Comparison of ENCODE assay signal across 23 cellular contexts in the genomic region with DNA sequence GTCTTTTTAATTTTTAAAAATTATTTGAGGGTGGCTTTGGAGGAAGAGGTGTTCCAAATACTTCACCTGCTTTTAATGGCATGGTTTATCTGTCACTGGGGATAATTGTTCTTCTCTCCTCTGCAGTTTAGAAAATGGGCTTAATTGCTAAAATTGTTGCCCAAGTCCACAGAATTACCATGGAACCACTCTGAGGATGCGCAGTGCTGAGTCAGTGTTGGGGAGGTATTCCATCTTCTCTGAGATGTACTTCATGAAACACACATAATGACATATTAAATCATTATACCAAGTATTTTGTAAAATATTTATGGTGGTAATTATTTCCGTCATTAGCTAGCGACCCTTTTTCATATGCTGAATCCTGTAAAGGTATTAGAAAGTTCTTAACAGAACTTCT. TPM values are rescaled to one million over a fixed set of nuclear protein-coding genes. Genes with fewer than 3 reads are reported as not detected.
DNase-seq lines count a peak whose midpoint lies in the region; ATAC-seq and TF ChIP-seq lines count a peak whose summit lies in the region.
"Had no signal": no experiment of that assay in that cellular context is flagged by ENCODE, and none has a peak within 500 bp of the region (broad histone marks: within the 10 kb centered on the region; RNA-seq: fewer than 3 reads in every experiment).

No MANE protein-coding gene starts in this region.

- no peak for DNase-seq in AG04450 (ENCODE audit: low read depth, low spot score)
- DNase-seq in adipocyte (ENCODE audit: low read depth), result no peak
- DNase-seq in myocyte (ENCODE audit: low read depth), result peak; percentile 14
- DNase-seq in sigmoid colon, result no peak
- DNase-seq in 8988T, result no peak
- DNase-seq in activated CD8-positive, alpha-beta T cell treated with anti-CD3 and anti-CD28 coated beads, Interleukin-2, amount 10 ng/mL, durations not matched to agents 7 days and 5 days, result no peak
- DNase-seq: CD4-positive, CD25-positive, alpha-beta regulatory T cell; DMS53; H9; NCI-H1092; NCI-H1436; NCI-H187 treated with DMSO at 0.1 percent for 48 hours; NCI-H524; NCI-H82; NK-92 treated with Interleukin-12 subunit alpha and Interleukin-12 subunit beta, amount 100 ng/mL, for 24 hours; Right ventricle myocardium superior; RPMI8226 had no signal

- 95 to 96% methylated on average over 3 of the region's 3 CpGs for WGBS in sigmoid colon, 2 donors

- no peak overlapping the region for H3K27ac Mint-ChIP-seq in activated CD8-positive, alpha-beta T cell treated with anti-CD3 and anti-CD28 coated beads, Interleukin-2, amount 10 ng/mL, durations not matched to agents 7 days and 5 days
- H3K27ac Mint-ChIP-seq: CD4-positive, CD25-positive, alpha-beta regulatory T cell; GM23338; IgD-negative memory B cell had no signal

- H3K36me3 Mint-ChIP-seq in activated CD8-positive, alpha-beta T cell treated with anti-CD3 and anti-CD28 coated beads, Interleukin-2, amount 10 ng/mL, durations not matched to agents 7 days and 5 days (ENCODE audit: low read depth), result no peaks in the 10 kb centered on the region
- H3K36me3 Mint-ChIP-seq: CD4-positive, CD25-positive, alpha-beta regulatory T cell had no signal

- no peaks in the 10 kb centered on the region for H3K4me1 Mint-ChIP-seq in activated CD8-positive, alpha-beta T cell treated with anti-CD3 and anti-CD28 coated beads, Interleukin-2, amount 10 ng/mL, durations not matched to agents 7 days and 5 days (ENCODE audit: low read depth)
- H3K4me1 Mint-ChIP-seq: CD4-positive, CD25-positive, alpha-beta regulatory T cell; GM23338; IgD-negative memory B cell had no signal

- no peaks in the 10 kb centered on the region for H3K9me3 Mint-ChIP-seq in activated CD8-positive, alpha-beta T cell treated with anti-CD3 and anti-CD28 coated beads, Interleukin-2, amount 10 ng/mL, durations not matched to agents 7 days and 5 days (ENCODE audit: insufficient read depth)
- H3K9me3 Mint-ChIP-seq: CD4-positive, CD25-positive, alpha-beta regulatory T cell; GM23338; H9; IgD-negative memory B cell had no signal

- POLR2A ChIA-PET in AG04450 (lab: Yijun Ruan, JAX), result interaction anchor here (1.0 to 1.5 kb wide), 3 partner anchors 9 to 23 kb away, joined by 6 to 10 read pairs (median 9); no protein-coding TSS in a partner anchor
- POLR2A ChIA-PET in activated CD8-positive, alpha-beta T cell treated with anti-CD3 and anti-CD28 coated beads, Interleukin-2, amount 10 ng/mL, durations not matched to agents 7 days and 5 days (lab: Charles Lee), result no interaction called here

- CTCF ChIA-PET in AG04450 (lab: Charles Lee), result no interaction called here
- CTCF ChIA-PET in activated CD8-positive, alpha-beta T cell treated with anti-CD3 and anti-CD28 coated beads, Interleukin-2, amount 10 ng/mL, durations not matched to agents 7 days and 5 days (lab: Charles Lee), result no interaction called here

- no peak overlapping the region for H3K4me3 ChIP-seq in AG04450 (ENCODE audit: low read depth, low read length)
- H3K4me3 ChIP-seq in adipocyte (ENCODE audit: low read length), result no peak overlapping the region
- no peak overlapping the region for H3K4me3 ChIP-seq in sigmoid colon
- H3K4me3 ChIP-seq: BLaER1, GM23338, SJSA1 had no signal

- H3K36me3 ChIP-seq in adipocyte (ENCODE audit: control insufficient read depth, insufficient read depth, low read length, severe bottlenecking) (no peaks in the 10 kb centered on the region), sigmoid colon (no peaks in the 10 kb centered on the region)
- H3K36me3 ChIP-seq: BLaER1, SJSA1 had no signal

- TF ChIP-seq CTCF in AG04450 (IDR thresholded peaks at IDR 0.05; ENCODE audit: low read depth, low read length) (no peak), sigmoid colon (IDR thresholded peaks at IDR 0.05) (no peak)

- H3K27me3 Mint-ChIP-seq in activated CD8-positive, alpha-beta T cell treated with anti-CD3 and anti-CD28 coated beads, Interleukin-2, amount 10 ng/mL, durations not matched to agents 7 days and 5 days (ENCODE audit: low read depth), result peaks cover 8% of the 10 kb centered on the region
- H3K27me3 Mint-ChIP-seq: IgD-negative memory B cell had no signal

- H3K27me3 ChIP-seq in AG04450 (ENCODE audit: control insufficient read depth, insufficient read depth, low read length) (no peaks in the 10 kb centered on the region), adipocyte (replicated peaks; ENCODE audit: control insufficient read depth, insufficient read depth, low read length) (no peaks in the 10 kb centered on the region), sigmoid colon (no peaks in the 10 kb centered on the region)
- H3K27me3 ChIP-seq: BLaER1, SJSA1 had no signal

- no peak for ATAC-seq in HG03159 (IDR thresholded peaks at IDR 0.05; ENCODE audit: unreplicated experiment)
- no peak for ATAC-seq in activated CD8-positive, alpha-beta T cell treated with anti-CD3 and anti-CD28 coated beads, Interleukin-2, amount 10 ng/mL, durations not matched to agents 7 days and 5 days
- ATAC-seq: GM23338 had no signal

- no peaks in the 10 kb centered on the region for H3K9me3 ChIP-seq in AG04450 (ENCODE audit: control insufficient read depth, insufficient read depth, low read length)
- no peaks in the 10 kb centered on the region for H3K9me3 ChIP-seq in adipocyte (ENCODE audit: control insufficient read depth, low read length)
- H3K9me3 ChIP-seq in sigmoid colon, result no peaks in the 10 kb centered on the region
- H3K9me3 ChIP-seq: BLaER1, SJSA1 had no signal

- TF ChIP-seq POLR2A in sigmoid colon (IDR thresholded peaks at IDR 0.05), result no peak

- H3K4me1 ChIP-seq in adipocyte (ENCODE audit: control insufficient read depth, insufficient read depth, low read length) (peaks cover 42% of the 10 kb centered on the region), sigmoid colon (peaks cover 0 to 34% (median 22%) of the 10 kb centered on the region in 4 donors)
- H3K4me1 ChIP-seq: BLaER1 had no signal

- no peak overlapping the region for H3K4me3 Mint-ChIP-seq in activated CD8-positive, alpha-beta T cell treated with anti-CD3 and anti-CD28 coated beads, Interleukin-2, amount 10 ng/mL, durations not matched to agents 7 days and 5 days
- H3K4me3 Mint-ChIP-seq: CD4-positive, CD25-positive, alpha-beta regulatory T cell; GM23338; H9; IgD-negative memory B cell had no signal

- H3K27ac ChIP-seq in AG04450 (ENCODE audit: low read depth, low read length) (peak overlapping the region; percentile 49), sigmoid colon (peak overlapping the region; percentile 43 to 70 (median 54))
- H3K27ac ChIP-seq: BLaER1, SJSA1 had no signal

- intact Hi-C loops in sigmoid colon (cut with DNase I), result no loop called here

- TF ChIP-seq EP300 in sigmoid colon (IDR thresholded peaks at IDR 0.05), result no peak

- peak overlapping the region; percentile 4 for H3K9ac ChIP-seq in adipocyte (ENCODE audit: low read length)
- H3K9ac ChIP-seq: BLaER1 had no signal

RNA-seq across cellular contexts. Expression of gene ASB5, which starts 8.0 kb away (rescaled TPM):
- polyA plus RNA-seq in AG04450 (2011; rRNA removed) (0.38 and 0.63 TPM in 2 replicates), sigmoid colon (1 to 10 TPM in 1 of 3 donors, under 1 TPM in 1, not detected in 1; 0.29 to 1.8 TPM)
- polyA minus RNA-seq in AG04450 (2011; rRNA and poly(A)+ RNA removed), result 0.56 and 2.4 TPM in 2 replicates
- total RNA-seq in myocyte (1,422 and 1,483 TPM in 2 replicates), sigmoid colon (10 to 100 TPM; 14.3 to 69.2 (median 56.3) TPM)
- 340 TPM for polyA plus RNA-seq in myocyte (2012)
- total RNA-seq in activated CD8-positive, alpha-beta T cell treated with anti-CD3 and anti-CD28 coated beads, Interleukin-2, amount 10 ng/mL, durations not matched to agents 7 days and 5 days, result not detected
- total RNA-seq: CD4-positive, CD25-positive, alpha-beta regulatory T cell; G401; GM23338; H9 had no signal
- polyA plus RNA-seq: CD4-positive, CD25-positive, alpha-beta regulatory T cell; GM23338; IgD-negative memory B cell had no signal

RNA-seq across cellular contexts. Expression of gene SPCS3, which starts 58.7 kb away (rescaled TPM):
- polyA plus RNA-seq in AG04450 (2011; rRNA removed), result 64.0 and 84.3 TPM in 2 replicates
- polyA minus RNA-seq in AG04450 (2011; rRNA and poly(A)+ RNA removed), result 25.2 and 43.8 TPM in 2 replicates
- 81.0 and 94.7 TPM in 2 replicates for total RNA-seq in myocyte
- 64.2 TPM for polyA plus RNA-seq in myocyte (2012)
- total RNA-seq in sigmoid colon, result 100 to 1,000 TPM in 2 of 4 donors, 10 to 100 TPM in 2; 80.9 to 119 (median 107) TPM
- polyA plus RNA-seq in sigmoid colon, result 10 to 100 TPM in 2 of 3 donors, 1 to 10 TPM in 1; 6.6 to 36.5 (median 11.1) TPM
- total RNA-seq in activated CD8-positive, alpha-beta T cell treated with anti-CD3 and anti-CD28 coated beads, Interleukin-2, amount 10 ng/mL, durations not matched to agents 7 days and 5 days, result 100 to 1,000 TPM; 178 to 200 TPM

Comparison
In these comparisons a context has a peak if more than half of its experiments do, and no peak if none do; other contexts are left out.
1. RNA of gene ASB5, which starts 8.0 kb away (total RNA-seq): 1,422 to 1,483 TPM in myocyte; 14.3 to 69.2 TPM in sigmoid colon and not detected in activated CD8-positive, alpha-beta T cell treated with anti-CD3 and anti-CD28 coated beads, Interleukin-2, amount 10 ng/mL, durations not matched to agents 7 days and 5 days; every median in the first group is over 10 times any median in the second.